ENCODE assay signal across 1 cellular context in the genomic region with DNA sequence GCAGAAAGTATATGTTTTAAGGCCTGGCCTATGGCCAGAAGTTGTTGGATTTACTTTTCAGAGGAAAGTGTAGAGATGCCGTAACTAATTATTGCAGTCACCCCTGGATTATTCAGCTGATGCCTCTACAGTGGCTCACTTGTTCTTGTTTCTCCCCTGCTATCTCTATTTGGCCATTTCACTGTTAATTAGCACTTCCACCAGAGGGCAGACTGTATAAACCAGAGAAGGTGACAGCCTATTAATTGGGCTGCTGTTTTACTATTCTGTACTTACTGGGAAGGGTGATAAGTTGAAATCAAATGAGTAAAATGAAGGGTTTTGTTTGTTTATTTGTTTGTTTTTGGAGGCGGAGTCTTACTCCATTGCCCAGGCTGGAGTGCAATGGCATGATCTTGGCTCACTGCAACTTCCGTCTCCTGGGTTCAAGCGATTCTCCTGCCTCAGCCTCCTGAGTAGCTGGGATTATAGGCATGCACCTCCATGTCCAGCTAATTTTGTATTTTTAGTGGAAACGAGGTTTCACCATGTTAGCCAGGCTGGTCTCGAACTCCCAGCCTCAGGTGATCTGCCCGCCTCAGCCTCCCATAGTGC.
TF ChIP-seq lines count a peak whose summit lies in the region.

No MANE protein-coding gene starts in this region.

TF ChIP-seq in K562, 482 proteins besides CTCF, POLR2A, EP300 and RAD21 (continued from another document and continues in another):
- TF ChIP-seq, protein P1, sequence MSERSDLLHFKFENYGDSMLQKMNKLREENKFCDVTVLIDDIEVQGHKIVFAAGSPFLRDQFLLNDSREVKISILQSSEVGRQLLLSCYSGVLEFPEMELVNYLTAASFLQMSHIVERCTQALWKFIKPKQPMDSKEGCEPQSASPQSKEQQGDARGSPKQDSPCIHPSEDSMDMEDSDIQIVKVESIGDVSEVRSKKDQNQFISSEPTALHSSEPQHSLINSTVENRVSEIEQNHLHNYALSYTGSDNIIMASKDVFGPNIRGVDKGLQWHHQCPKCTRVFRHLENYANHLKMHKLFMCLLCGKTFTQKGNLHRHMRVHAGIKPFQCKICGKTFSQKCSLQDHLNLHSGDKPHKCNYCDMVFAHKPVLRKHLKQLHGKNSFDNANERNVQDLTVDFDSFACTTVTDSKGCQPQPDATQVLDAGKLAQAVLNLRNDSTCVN (CRISPR knock-in tag; IDR thresholded peaks at IDR 0.05) = no peak
- TF ChIP-seq TAF9B (IDR thresholded peaks at IDR 0.05; ENCODE audit: partially characterized antibody) (no peak), RBM22 (IDR thresholded peaks at IDR 0.05; ENCODE audit: low read depth, low read length, poor library complexity, severe bottlenecking) (no peak), CHD1 (IDR thresholded peaks at IDR 0.05; ENCODE audit: low read length) (no peak), FOXJ2 (tag; IDR thresholded peaks at IDR 0.05) (no peak), ESRRB (CRISPR knock-in tag; IDR thresholded peaks at IDR 0.05; ENCODE audit: borderline replicate concordance) (no peak), RBM14 (IDR thresholded peaks at IDR 0.05; ENCODE audit: borderline replicate concordance, insufficient read depth, low read depth, low read length) (no peak), TEAD4 (IDR thresholded peaks at IDR 0.05; ENCODE audit: low read length) (no peak), TEAD4 (CRISPR knock-in tag; IDR thresholded peaks at IDR 0.05; ENCODE audit: borderline replicate concordance) (no peak), RB1 (IDR thresholded peaks at IDR 0.05; ENCODE audit: low read depth) (no peak), ZZZ3 (IDR thresholded peaks at IDR 0.05) (peak; percentile 71; the same call in 1 of the 2 replicates), ZNF707 (CRISPR knock-in tag; conservative IDR thresholded peaks at IDR 0.05) (no peak), MXI1 (IDR thresholded peaks at IDR 0.05; ENCODE audit: low read depth, low read length) (no peak), PTBP1 (IDR thresholded peaks at IDR 0.05; ENCODE audit: low read depth, low read length) (no peak), TEAD2 (tag; IDR thresholded peaks at IDR 0.05) (no peak), ZBTB1 (CRISPR knock-in tag; IDR thresholded peaks at IDR 0.05; ENCODE audit: borderline replicate concordance, low read depth) (no peak), RBM25 (IDR thresholded peaks at IDR 0.05; ENCODE audit: low read depth, low read length, severe bottlenecking) (peak; percentile 34), JUN (IDR thresholded peaks at IDR 0.05; ENCODE audit: borderline replicate concordance, low read depth, low read length) (no peak), JUN (CRISPR knock-in tag; IDR thresholded peaks at IDR 0.05; ENCODE audit: borderline replicate concordance) (no peak), BRD4 (IDR thresholded peaks at IDR 0.05) (no peak), PML (IDR thresholded peaks at IDR 0.05; ENCODE audit: low read length) (no peak), ELF4 (CRISPR knock-in tag; IDR thresholded peaks at IDR 0.05) (0 out of 2 replicates have a peak, but pooled peaks have one; percentile 6), RBFOX2 (IDR thresholded peaks at IDR 0.05; ENCODE audit: low read depth, low read length) (no peak), GATAD2B (IDR thresholded peaks at IDR 0.05; ENCODE audit: borderline replicate concordance) (no peak), GABPB2 (CRISPR knock-in tag; conservative IDR thresholded peaks at IDR 0.05) (no peak)
- TF ChIP-seq, protein P2, sequence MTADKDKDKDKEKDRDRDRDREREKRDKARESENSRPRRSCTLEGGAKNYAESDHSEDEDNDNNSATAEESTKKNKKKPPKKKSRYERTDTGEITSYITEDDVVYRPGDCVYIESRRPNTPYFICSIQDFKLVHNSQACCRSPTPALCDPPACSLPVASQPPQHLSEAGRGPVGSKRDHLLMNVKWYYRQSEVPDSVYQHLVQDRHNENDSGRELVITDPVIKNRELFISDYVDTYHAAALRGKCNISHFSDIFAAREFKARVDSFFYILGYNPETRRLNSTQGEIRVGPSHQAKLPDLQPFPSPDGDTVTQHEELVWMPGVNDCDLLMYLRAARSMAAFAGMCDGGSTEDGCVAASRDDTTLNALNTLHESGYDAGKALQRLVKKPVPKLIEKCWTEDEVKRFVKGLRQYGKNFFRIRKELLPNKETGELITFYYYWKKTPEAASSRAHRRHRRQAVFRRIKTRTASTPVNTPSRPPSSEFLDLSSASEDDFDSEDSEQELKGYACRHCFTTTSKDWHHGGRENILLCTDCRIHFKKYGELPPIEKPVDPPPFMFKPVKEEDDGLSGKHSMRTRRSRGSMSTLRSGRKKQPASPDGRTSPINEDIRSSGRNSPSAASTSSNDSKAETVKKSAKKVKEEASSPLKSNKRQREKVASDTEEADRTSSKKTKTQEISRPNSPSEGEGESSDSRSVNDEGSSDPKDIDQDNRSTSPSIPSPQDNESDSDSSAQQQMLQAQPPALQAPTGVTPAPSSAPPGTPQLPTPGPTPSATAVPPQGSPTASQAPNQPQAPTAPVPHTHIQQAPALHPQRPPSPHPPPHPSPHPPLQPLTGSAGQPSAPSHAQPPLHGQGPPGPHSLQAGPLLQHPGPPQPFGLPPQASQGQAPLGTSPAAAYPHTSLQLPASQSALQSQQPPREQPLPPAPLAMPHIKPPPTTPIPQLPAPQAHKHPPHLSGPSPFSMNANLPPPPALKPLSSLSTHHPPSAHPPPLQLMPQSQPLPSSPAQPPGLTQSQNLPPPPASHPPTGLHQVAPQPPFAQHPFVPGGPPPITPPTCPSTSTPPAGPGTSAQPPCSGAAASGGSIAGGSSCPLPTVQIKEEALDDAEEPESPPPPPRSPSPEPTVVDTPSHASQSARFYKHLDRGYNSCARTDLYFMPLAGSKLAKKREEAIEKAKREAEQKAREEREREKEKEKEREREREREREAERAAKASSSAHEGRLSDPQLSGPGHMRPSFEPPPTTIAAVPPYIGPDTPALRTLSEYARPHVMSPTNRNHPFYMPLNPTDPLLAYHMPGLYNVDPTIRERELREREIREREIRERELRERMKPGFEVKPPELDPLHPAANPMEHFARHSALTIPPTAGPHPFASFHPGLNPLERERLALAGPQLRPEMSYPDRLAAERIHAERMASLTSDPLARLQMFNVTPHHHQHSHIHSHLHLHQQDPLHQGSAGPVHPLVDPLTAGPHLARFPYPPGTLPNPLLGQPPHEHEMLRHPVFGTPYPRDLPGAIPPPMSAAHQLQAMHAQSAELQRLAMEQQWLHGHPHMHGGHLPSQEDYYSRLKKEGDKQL (CRISPR knock-in tag; IDR thresholded peaks at IDR 0.05; ENCODE audit: borderline replicate concordance) = no peak
- TF ChIP-seq, protein P3, sequence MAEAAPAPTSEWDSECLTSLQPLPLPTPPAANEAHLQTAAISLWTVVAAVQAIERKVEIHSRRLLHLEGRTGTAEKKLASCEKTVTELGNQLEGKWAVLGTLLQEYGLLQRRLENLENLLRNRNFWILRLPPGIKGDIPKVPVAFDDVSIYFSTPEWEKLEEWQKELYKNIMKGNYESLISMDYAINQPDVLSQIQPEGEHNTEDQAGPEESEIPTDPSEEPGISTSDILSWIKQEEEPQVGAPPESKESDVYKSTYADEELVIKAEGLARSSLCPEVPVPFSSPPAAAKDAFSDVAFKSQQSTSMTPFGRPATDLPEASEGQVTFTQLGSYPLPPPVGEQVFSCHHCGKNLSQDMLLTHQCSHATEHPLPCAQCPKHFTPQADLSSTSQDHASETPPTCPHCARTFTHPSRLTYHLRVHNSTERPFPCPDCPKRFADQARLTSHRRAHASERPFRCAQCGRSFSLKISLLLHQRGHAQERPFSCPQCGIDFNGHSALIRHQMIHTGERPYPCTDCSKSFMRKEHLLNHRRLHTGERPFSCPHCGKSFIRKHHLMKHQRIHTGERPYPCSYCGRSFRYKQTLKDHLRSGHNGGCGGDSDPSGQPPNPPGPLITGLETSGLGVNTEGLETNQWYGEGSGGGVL (CRISPR knock-in tag; IDR thresholded peaks at IDR 0.05) = no peak
- TF ChIP-seq, protein P4, sequence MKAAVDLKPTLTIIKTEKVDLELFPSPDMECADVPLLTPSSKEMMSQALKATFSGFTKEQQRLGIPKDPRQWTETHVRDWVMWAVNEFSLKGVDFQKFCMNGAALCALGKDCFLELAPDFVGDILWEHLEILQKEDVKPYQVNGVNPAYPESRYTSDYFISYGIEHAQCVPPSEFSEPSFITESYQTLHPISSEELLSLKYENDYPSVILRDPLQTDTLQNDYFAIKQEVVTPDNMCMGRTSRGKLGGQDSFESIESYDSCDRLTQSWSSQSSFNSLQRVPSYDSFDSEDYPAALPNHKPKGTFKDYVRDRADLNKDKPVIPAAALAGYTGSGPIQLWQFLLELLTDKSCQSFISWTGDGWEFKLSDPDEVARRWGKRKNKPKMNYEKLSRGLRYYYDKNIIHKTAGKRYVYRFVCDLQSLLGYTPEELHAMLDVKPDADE (conservative IDR thresholded peaks at IDR 0.05; ENCODE audit: control insufficient read depth, low read depth, low read length) = no peak
- TF ChIP-seq, protein P5, sequence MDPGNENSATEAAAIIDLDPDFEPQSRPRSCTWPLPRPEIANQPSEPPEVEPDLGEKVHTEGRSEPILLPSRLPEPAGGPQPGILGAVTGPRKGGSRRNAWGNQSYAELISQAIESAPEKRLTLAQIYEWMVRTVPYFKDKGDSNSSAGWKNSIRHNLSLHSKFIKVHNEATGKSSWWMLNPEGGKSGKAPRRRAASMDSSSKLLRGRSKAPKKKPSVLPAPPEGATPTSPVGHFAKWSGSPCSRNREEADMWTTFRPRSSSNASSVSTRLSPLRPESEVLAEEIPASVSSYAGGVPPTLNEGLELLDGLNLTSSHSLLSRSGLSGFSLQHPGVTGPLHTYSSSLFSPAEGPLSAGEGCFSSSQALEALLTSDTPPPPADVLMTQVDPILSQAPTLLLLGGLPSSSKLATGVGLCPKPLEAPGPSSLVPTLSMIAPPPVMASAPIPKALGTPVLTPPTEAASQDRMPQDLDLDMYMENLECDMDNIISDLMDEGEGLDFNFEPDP (CRISPR knock-in tag; IDR thresholded peaks at IDR 0.05) = no peak
- TF ChIP-seq, protein P6, sequence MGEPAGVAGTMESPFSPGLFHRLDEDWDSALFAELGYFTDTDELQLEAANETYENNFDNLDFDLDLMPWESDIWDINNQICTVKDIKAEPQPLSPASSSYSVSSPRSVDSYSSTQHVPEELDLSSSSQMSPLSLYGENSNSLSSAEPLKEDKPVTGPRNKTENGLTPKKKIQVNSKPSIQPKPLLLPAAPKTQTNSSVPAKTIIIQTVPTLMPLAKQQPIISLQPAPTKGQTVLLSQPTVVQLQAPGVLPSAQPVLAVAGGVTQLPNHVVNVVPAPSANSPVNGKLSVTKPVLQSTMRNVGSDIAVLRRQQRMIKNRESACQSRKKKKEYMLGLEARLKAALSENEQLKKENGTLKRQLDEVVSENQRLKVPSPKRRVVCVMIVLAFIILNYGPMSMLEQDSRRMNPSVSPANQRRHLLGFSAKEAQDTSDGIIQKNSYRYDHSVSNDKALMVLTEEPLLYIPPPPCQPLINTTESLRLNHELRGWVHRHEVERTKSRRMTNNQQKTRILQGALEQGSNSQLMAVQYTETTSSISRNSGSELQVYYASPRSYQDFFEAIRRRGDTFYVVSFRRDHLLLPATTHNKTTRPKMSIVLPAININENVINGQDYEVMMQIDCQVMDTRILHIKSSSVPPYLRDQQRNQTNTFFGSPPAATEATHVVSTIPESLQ (CRISPR knock-in tag; IDR thresholded peaks at IDR 0.05) = no peak
- TF ChIP-seq, protein P7, sequence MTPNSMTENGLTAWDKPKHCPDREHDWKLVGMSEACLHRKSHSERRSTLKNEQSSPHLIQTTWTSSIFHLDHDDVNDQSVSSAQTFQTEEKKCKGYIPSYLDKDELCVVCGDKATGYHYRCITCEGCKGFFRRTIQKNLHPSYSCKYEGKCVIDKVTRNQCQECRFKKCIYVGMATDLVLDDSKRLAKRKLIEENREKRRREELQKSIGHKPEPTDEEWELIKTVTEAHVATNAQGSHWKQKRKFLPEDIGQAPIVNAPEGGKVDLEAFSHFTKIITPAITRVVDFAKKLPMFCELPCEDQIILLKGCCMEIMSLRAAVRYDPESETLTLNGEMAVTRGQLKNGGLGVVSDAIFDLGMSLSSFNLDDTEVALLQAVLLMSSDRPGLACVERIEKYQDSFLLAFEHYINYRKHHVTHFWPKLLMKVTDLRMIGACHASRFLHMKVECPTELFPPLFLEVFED (CRISPR knock-in tag; conservative IDR thresholded peaks at IDR 0.05) = no peak
- TF ChIP-seq, protein P8, sequence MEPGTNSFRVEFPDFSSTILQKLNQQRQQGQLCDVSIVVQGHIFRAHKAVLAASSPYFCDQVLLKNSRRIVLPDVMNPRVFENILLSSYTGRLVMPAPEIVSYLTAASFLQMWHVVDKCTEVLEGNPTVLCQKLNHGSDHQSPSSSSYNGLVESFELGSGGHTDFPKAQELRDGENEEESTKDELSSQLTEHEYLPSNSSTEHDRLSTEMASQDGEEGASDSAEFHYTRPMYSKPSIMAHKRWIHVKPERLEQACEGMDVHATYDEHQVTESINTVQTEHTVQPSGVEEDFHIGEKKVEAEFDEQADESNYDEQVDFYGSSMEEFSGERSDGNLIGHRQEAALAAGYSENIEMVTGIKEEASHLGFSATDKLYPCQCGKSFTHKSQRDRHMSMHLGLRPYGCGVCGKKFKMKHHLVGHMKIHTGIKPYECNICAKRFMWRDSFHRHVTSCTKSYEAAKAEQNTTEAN (CRISPR knock-in tag; IDR thresholded peaks at IDR 0.05) = no peak
- TF ChIP-seq, protein P9, sequence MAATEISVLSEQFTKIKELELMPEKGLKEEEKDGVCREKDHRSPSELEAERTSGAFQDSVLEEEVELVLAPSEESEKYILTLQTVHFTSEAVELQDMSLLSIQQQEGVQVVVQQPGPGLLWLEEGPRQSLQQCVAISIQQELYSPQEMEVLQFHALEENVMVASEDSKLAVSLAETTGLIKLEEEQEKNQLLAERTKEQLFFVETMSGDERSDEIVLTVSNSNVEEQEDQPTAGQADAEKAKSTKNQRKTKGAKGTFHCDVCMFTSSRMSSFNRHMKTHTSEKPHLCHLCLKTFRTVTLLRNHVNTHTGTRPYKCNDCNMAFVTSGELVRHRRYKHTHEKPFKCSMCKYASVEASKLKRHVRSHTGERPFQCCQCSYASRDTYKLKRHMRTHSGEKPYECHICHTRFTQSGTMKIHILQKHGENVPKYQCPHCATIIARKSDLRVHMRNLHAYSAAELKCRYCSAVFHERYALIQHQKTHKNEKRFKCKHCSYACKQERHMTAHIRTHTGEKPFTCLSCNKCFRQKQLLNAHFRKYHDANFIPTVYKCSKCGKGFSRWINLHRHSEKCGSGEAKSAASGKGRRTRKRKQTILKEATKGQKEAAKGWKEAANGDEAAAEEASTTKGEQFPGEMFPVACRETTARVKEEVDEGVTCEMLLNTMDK (IDR thresholded peaks at IDR 0.05; ENCODE audit: borderline replicate concordance, insufficient read depth, low read depth, low read length, poor library complexity, severe bottlenecking) = peak; percentile 53
- TF ChIP-seq, protein P10, sequence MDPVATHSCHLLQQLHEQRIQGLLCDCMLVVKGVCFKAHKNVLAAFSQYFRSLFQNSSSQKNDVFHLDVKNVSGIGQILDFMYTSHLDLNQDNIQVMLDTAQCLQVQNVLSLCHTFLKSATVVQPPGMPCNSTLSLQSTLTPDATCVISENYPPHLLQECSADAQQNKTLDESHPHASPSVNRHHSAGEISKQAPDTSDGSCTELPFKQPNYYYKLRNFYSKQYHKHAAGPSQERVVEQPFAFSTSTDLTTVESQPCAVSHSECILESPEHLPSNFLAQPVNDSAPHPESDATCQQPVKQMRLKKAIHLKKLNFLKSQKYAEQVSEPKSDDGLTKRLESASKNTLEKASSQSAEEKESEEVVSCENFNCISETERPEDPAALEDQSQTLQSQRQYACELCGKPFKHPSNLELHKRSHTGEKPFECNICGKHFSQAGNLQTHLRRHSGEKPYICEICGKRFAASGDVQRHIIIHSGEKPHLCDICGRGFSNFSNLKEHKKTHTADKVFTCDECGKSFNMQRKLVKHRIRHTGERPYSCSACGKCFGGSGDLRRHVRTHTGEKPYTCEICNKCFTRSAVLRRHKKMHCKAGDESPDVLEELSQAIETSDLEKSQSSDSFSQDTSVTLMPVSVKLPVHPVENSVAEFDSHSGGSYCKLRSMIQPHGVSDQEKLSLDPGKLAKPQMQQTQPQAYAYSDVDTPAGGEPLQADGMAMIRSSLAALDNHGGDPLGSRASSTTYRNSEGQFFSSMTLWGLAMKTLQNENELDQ (CRISPR knock-in tag; IDR thresholded peaks at IDR 0.05; ENCODE audit: borderline replicate concordance) = no peak
- TF ChIP-seq, protein P11, sequence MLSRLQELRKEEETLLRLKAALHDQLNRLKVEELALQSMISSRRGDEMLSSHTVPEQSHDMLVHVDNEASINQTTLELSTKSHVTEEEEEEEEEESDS (CRISPR knock-in tag; IDR thresholded peaks at IDR 0.05) = no peak
